Comparison of ENCODE assay signal across 14 cellular contexts in the genomic region with DNA sequence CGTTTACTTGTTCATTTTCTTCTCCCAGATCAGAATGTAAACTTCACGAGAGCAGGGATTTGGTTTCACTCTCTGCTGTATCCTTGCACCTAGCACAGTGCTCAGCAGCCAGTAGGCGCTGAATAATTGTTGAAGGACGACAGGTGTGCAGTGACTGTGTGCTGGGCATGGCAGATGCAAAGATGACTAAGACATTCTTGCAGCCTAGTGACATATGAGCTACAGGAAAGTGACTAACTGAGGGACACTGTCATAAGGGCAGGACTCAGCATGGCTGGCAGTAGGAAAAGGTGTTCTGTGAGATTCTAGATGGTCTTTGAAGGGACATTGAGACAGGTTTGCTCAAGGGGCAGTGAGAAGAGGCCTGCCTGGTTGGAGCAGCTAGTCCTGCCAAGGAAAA. TPM values are rescaled to one million over a fixed set of nuclear protein-coding genes. Genes with fewer than 3 reads are reported as not detected.
DNase-seq lines count a peak whose midpoint lies in the region; ATAC-seq and TF ChIP-seq lines count a peak whose summit lies in the region.
"Had no signal": no experiment of that assay in that cellular context is flagged by ENCODE, and none has a peak within 500 bp of the region (broad histone marks: within the 10 kb centered on the region; RNA-seq: fewer than 3 reads in every experiment).

No MANE protein-coding gene starts in this region.

- H3K27ac ChIP-seq in Panc1 (ENCODE audit: low read length), result no peak overlapping the region
- peak overlapping the region; percentile 26 to 75 (median 63) for H3K27ac ChIP-seq in esophagus squamous epithelium
- H3K27ac ChIP-seq: pancreas had no signal

- H3K9me3 ChIP-seq in Panc1 (ENCODE audit: control insufficient read depth, insufficient read depth, low read depth, low read length) (no peaks in the 10 kb centered on the region), esophagus squamous epithelium (no peaks in the 10 kb centered on the region)
- H3K9me3 ChIP-seq: pancreas had no signal

- CTCF ChIA-PET in Panc1 (lab: Charles Lee), result no interaction called here

- WGBS in esophagus squamous epithelium, 2 donors, result 58 to 60% methylated on average over 4 of the region's 4 CpGs

- no peak overlapping the region for H3K4me3 ChIP-seq in Panc1 (ENCODE audit: low read depth in 2 of 2, low read length in 2 of 2)
- no peak overlapping the region for H3K4me3 ChIP-seq in esophagus squamous epithelium
- H3K4me3 ChIP-seq: pancreas had no signal

- peak overlapping the region; percentile 17 for H3K27ac Mint-ChIP-seq in activated T-cell treated with anti-CD3 and anti-CD28 coated beads, Interleukin-2, amount 50 U/mL, for 24 hours
- H3K27ac Mint-ChIP-seq in stimulated activated memory B cell treated with anti-CD40 and anti-IgM and Interleukin-4, amounts not matched to agents 10 μg/mL and 1 μg/mL and 100 μg/mL, for 72 hours, result peak overlapping the region; percentile 3
- H3K27ac Mint-ChIP-seq: activated B cell treated with CpG ODN at 0.5 μM for 24 hours; activated naive CD8-positive, alpha-beta T cell; B cell had no signal

- no peaks in the 10 kb centered on the region for H3K27me3 Mint-ChIP-seq in activated T-cell treated with anti-CD3 and anti-CD28 coated beads, Interleukin-2, amount 50 U/mL, for 24 hours
- no peaks in the 10 kb centered on the region for H3K27me3 Mint-ChIP-seq in stimulated activated memory B cell treated with anti-CD40 and anti-IgM and Interleukin-4, amounts not matched to agents 10 μg/mL and 1 μg/mL and 100 μg/mL, for 72 hours
- H3K27me3 Mint-ChIP-seq: activated B cell treated with CpG ODN at 0.5 μM for 24 hours; activated naive CD8-positive, alpha-beta T cell; B cell had no signal

- POLR2A ChIA-PET in Panc1 (lab: Charles Lee), result interaction anchor here (0.5 kb wide), 1 partner anchor 210 kb away, joined by 3 read pairs; no protein-coding TSS in a partner anchor

- in situ Hi-C loops in Panc1 (cut with HindIII; ENCODE audit: low pct_unique_long_range_greater_than_20kb, low sequenced_read_pairs), result no loop called here

- H3K36me3 ChIP-seq in Panc1 (ENCODE audit: control insufficient read depth, insufficient read depth, low read length), result peaks cover 4% of the 10 kb centered on the region; the same call in 1 of the 2 replicates
- H3K36me3 ChIP-seq in esophagus squamous epithelium, result no peaks in the 10 kb centered on the region
- H3K36me3 ChIP-seq: pancreas had no signal

- intact Hi-C loops in Panc1 (cut with micrococcal nuclease; ENCODE audit: unreplicated experiment), result no loop called here
- intact Hi-C loops in esophagus squamous epithelium (cut with DNase I), result no loop called here

- no peak overlapping the region for H3K4me3 Mint-ChIP-seq in activated T-cell treated with anti-CD3 and anti-CD28 coated beads, Interleukin-2, amount 50 U/mL, for 24 hours
- no peak overlapping the region for H3K4me3 Mint-ChIP-seq in stimulated activated memory B cell treated with anti-CD40 and anti-IgM and Interleukin-4, amounts not matched to agents 10 μg/mL and 1 μg/mL and 100 μg/mL, for 72 hours
- H3K4me3 Mint-ChIP-seq: activated B cell treated with CpG ODN at 0.5 μM for 24 hours; activated naive CD8-positive, alpha-beta T cell; B cell had no signal

- peaks cover 23% of the 10 kb centered on the region for H3K4me1 Mint-ChIP-seq in activated T-cell treated with anti-CD3 and anti-CD28 coated beads, Interleukin-2, amount 50 U/mL, for 24 hours (ENCODE audit: low read depth)
- H3K4me1 Mint-ChIP-seq in stimulated activated memory B cell treated with anti-CD40 and anti-IgM and Interleukin-4, amounts not matched to agents 10 μg/mL and 1 μg/mL and 100 μg/mL, for 72 hours, result peaks cover 15% of the 10 kb centered on the region

- DNase-seq in activated T-cell treated with anti-CD3 and anti-CD28 coated beads, Interleukin-2, amount 50 U/mL, for 24 hours, result no peak
- DNase-seq in activated T-cell treated with anti-CD3 and anti-CD28 coated beads for 4 hours (no peak), Panc1 (ENCODE audit: low read depth, low spot score) (peak; percentile 69), esophagus squamous epithelium (lab: John Stamatoyannopoulos, UW) (no peak), NCI-H187 (lab: John Stamatoyannopoulos, UW) (no peak)
- DNase-seq: activated B cell treated with CpG ODN at 0.5 μM for 24 hours, NCI-H2081, pancreas had no signal

- no peak for TF ChIP-seq CTCF in Panc1 (IDR thresholded peaks at IDR 0.05)
- peak in 1 of 6 experiments; percentile 7 for TF ChIP-seq CTCF in esophagus squamous epithelium (IDR thresholded peaks at IDR 0.05)

- ATAC-seq in Panc1, result no peak
- ATAC-seq in stimulated activated memory B cell treated with anti-CD40 and anti-IgM and Interleukin-4, amounts not matched to agents 10 μg/mL and 1 μg/mL and 100 μg/mL, for 72 hours, result no peak
- ATAC-seq in GM19023 (IDR thresholded peaks at IDR 0.05; ENCODE audit: unreplicated experiment), result no peak
- no peak for ATAC-seq in GM18505 (IDR thresholded peaks at IDR 0.05; ENCODE audit: unreplicated experiment)
- ATAC-seq: pancreas, Right ventricle myocardium inferior had no signal

- TF ChIP-seq POLR2A in esophagus squamous epithelium (IDR thresholded peaks at IDR 0.05), result no peak
- no peak for TF ChIP-seq POLR2A in GM18505 (IDR thresholded peaks at IDR 0.05; ENCODE audit: borderline replicate concordance, extremely low read depth, insufficient read depth, insufficient read length)

- H3K27me3 ChIP-seq in Panc1 (ENCODE audit: control insufficient read depth, insufficient read depth, low read length), result no peaks in the 10 kb centered on the region
- H3K27me3 ChIP-seq in esophagus squamous epithelium, result no peaks in the 10 kb centered on the region
- H3K27me3 ChIP-seq: pancreas had no signal

- H3K36me3 Mint-ChIP-seq in activated T-cell treated with anti-CD3 and anti-CD28 coated beads, Interleukin-2, amount 50 U/mL, for 24 hours (ENCODE audit: low read depth), result peaks cover 7% of the 10 kb centered on the region
- H3K36me3 Mint-ChIP-seq in stimulated activated memory B cell treated with anti-CD40 and anti-IgM and Interleukin-4, amounts not matched to agents 10 μg/mL and 1 μg/mL and 100 μg/mL, for 72 hours, result no peaks in the 10 kb centered on the region
- H3K36me3 Mint-ChIP-seq: activated naive CD8-positive, alpha-beta T cell had no signal

- no peaks in the 10 kb centered on the region for H3K9me3 Mint-ChIP-seq in activated T-cell treated with anti-CD3 and anti-CD28 coated beads, Interleukin-2, amount 50 U/mL, for 24 hours
- no peaks in the 10 kb centered on the region for H3K9me3 Mint-ChIP-seq in stimulated activated memory B cell treated with anti-CD40 and anti-IgM and Interleukin-4, amounts not matched to agents 10 μg/mL and 1 μg/mL and 100 μg/mL, for 72 hours
- H3K9me3 Mint-ChIP-seq: activated B cell treated with CpG ODN at 0.5 μM for 24 hours had no signal

- no TSS peak for BruUV-seq in Panc1 (replicated peaks; lab: Mats Ljungman, UMichigan)

- H3K4me1 ChIP-seq in Panc1 (ENCODE audit: control insufficient read depth, insufficient read depth, low read length) (peaks cover 12% of the 10 kb centered on the region), esophagus squamous epithelium (peaks cover 0 to 27% (median 4%) of the 10 kb centered on the region in 3 donors)
- H3K4me1 ChIP-seq: pancreas had no signal

RNA-seq across cellular contexts. Expression of a gene that starts 4.0 kb away (rescaled TPM):
- total RNA-seq in Panc1 (2021; ENCODE audit: unreplicated experiment), result 40.0 TPM
- polyA plus RNA-seq in Panc1 (2012; ENCODE audit: insufficient read length), result 29.8 TPM
- total RNA-seq in esophagus squamous epithelium, result 10 to 100 TPM; 24.1 to 34.2 (median 25.7) TPM
